In the genomic region with DNA sequence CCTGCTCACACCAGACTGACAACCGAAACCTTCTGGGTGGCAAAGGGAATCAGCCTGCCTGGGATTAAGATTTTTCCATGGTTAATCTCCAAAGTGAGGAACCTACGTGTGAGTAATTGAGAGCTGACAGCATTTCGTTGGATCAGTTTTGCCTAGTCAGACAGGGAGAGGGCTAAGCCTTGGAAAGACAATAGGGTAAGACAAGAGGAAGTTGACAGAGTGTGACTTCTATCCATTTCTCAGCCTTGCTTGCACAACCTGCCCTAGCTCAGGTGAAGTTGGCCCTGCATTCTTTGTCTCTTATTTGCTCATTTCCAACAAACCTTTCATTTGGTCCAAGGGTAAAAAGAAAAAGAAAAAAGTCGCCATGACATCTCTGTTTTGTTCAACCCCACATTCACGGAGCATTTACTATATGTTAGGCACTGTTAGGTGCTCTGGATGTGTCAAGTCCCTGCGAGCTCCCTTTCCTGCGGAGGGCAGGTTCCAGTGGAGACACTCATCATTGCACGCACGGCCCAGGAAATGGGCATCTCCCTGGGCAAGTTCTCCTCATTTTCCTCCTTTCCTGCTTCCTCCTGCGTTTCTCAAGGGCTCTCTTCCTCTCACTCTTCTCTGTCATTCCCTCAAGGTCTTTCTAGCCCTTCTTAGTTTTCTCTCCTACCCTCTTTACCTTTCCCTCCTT, we compare ENCODE assay signal across 1 cellular context.
TF ChIP-seq lines count a peak whose summit lies in the region.

No MANE protein-coding gene starts in this region.

TF ChIP-seq in GM23338, 12 proteins besides CTCF, POLR2A, EP300 and RAD21 (continued from another document):
- TF ChIP-seq, protein P1, sequence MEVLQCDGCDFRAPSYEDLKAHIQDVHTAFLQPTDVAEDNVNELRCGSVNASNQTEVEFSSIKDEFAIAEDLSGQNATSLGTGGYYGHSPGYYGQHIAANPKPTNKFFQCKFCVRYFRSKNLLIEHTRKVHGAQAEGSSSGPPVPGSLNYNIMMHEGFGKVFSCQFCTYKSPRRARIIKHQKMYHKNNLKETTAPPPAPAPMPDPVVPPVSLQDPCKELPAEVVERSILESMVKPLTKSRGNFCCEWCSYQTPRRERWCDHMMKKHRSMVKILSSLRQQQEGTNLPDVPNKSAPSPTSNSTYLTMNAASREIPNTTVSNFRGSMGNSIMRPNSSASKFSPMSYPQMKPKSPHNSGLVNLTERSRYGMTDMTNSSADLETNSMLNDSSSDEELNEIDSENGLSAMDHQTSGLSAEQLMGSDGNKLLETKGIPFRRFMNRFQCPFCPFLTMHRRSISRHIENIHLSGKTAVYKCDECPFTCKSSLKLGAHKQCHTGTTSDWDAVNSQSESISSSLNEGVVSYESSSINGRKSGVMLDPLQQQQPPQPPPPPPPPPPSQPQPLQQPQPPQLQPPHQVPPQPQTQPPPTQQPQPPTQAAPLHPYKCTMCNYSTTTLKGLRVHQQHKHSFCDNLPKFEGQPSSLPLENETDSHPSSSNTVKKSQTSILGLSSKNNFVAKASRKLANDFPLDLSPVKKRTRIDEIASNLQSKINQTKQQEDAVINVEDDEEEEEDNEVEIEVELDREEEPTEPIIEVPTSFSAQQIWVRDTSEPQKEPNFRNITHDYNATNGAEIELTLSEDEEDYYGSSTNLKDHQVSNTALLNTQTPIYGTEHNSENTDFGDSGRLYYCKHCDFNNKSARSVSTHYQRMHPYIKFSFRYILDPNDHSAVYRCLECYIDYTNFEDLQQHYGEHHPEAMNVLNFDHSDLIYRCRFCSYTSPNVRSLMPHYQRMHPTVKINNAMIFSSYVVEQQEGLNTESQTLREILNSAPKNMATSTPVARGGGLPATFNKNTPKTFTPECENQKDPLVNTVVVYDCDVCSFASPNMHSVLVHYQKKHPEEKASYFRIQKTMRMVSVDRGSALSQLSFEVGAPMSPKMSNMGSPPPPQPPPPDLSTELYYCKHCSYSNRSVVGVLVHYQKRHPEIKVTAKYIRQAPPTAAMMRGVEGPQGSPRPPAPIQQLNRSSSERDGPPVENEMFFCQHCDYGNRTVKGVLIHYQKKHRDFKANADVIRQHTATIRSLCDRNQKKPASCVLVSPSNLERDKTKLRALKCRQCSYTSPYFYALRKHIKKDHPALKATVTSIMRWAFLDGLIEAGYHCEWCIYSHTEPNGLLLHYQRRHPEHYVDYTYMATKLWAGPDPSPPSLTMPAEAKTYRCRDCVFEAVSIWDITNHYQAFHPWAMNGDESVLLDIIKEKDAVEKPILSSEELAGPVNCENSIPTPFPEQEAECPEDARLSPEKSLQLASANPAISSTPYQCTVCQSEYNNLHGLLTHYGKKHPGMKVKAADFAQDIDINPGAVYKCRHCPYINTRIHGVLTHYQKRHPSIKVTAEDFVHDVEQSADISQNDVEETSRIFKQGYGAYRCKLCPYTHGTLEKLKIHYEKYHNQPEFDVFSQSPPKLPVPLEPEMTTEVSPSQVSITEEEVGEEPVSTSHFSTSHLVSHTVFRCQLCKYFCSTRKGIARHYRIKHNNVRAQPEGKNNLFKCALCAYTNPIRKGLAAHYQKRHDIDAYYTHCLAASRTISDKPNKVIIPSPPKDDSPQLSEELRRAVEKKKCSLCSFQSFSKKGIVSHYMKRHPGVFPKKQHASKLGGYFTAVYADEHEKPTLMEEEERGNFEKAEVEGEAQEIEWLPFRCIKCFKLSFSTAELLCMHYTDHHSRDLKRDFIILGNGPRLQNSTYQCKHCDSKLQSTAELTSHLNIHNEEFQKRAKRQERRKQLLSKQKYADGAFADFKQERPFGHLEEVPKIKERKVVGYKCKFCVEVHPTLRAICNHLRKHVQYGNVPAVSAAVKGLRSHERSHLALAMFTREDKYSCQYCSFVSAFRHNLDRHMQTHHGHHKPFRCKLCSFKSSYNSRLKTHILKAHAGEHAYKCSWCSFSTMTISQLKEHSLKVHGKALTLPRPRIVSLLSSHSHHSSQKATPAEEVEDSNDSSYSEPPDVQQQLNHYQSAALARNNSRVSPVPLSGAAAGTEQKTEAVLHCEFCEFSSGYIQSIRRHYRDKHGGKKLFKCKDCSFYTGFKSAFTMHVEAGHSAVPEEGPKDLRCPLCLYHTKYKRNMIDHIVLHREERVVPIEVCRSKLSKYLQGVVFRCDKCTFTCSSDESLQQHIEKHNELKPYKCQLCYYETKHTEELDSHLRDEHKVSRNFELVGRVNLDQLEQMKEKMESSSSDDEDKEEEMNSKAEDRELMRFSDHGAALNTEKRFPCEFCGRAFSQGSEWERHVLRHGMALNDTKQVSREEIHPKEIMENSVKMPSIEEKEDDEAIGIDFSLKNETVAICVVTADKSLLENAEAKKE (CRISPR knock-in tag; IDR thresholded peaks at IDR 0.05): no peak
- TF ChIP-seq JUNB (IDR thresholded peaks at IDR 0.05; ENCODE audit: unreplicated experiment) (no peak), POLR2AphosphoS5 (IDR thresholded peaks at IDR 0.05; ENCODE audit: low read depth) (no peak), STAT1 (IDR thresholded peaks at IDR 0.05; ENCODE audit: unreplicated experiment) (no peak), EZH2 (IDR thresholded peaks at IDR 0.05; ENCODE audit: low read depth, unreplicated experiment) (no peak), NANOG (IDR thresholded peaks at IDR 0.05; ENCODE audit: borderline replicate concordance) (no peak)
- TF ChIP-seq, protein P2, sequence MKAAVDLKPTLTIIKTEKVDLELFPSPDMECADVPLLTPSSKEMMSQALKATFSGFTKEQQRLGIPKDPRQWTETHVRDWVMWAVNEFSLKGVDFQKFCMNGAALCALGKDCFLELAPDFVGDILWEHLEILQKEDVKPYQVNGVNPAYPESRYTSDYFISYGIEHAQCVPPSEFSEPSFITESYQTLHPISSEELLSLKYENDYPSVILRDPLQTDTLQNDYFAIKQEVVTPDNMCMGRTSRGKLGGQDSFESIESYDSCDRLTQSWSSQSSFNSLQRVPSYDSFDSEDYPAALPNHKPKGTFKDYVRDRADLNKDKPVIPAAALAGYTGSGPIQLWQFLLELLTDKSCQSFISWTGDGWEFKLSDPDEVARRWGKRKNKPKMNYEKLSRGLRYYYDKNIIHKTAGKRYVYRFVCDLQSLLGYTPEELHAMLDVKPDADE (IDR thresholded peaks at IDR 0.05): no peak
- TF ChIP-seq, protein P3, sequence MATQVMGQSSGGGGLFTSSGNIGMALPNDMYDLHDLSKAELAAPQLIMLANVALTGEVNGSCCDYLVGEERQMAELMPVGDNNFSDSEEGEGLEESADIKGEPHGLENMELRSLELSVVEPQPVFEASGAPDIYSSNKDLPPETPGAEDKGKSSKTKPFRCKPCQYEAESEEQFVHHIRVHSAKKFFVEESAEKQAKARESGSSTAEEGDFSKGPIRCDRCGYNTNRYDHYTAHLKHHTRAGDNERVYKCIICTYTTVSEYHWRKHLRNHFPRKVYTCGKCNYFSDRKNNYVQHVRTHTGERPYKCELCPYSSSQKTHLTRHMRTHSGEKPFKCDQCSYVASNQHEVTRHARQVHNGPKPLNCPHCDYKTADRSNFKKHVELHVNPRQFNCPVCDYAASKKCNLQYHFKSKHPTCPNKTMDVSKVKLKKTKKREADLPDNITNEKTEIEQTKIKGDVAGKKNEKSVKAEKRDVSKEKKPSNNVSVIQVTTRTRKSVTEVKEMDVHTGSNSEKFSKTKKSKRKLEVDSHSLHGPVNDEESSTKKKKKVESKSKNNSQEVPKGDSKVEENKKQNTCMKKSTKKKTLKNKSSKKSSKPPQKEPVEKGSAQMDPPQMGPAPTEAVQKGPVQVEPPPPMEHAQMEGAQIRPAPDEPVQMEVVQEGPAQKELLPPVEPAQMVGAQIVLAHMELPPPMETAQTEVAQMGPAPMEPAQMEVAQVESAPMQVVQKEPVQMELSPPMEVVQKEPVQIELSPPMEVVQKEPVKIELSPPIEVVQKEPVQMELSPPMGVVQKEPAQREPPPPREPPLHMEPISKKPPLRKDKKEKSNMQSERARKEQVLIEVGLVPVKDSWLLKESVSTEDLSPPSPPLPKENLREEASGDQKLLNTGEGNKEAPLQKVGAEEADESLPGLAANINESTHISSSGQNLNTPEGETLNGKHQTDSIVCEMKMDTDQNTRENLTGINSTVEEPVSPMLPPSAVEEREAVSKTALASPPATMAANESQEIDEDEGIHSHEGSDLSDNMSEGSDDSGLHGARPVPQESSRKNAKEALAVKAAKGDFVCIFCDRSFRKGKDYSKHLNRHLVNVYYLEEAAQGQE (IDR thresholded peaks at IDR 0.05; ENCODE audit: unreplicated experiment): no peak
